In genomic region chr7:139451638-139452037, GRCh38 we compare ENCODE assay signal across 24 cellular contexts. TPM values are rescaled to one million over a fixed set of nuclear protein-coding genes. Genes with fewer than 3 reads are reported as not detected.
DNase-seq lines count a peak whose midpoint lies in the region; ATAC-seq, FAIRE-seq and TF ChIP-seq lines count a peak whose summit lies in the region.
"Had no signal": no experiment of that assay in that cellular context is flagged by ENCODE, and none has a peak within 500 bp of the region (broad histone marks: within the 10 kb centered on the region; RNA-seq: fewer than 3 reads in every experiment).

No MANE protein-coding gene starts in this region.

- no peaks in the 10 kb centered on the region for H3K27me3 ChIP-seq in breast epithelium
- H3K27me3 ChIP-seq in aorta (ENCODE audit: control insufficient read depth in 1 of 2, insufficient read depth in 2 of 2, low read length in 1 of 2) = no peaks in the 10 kb centered on the region
- H3K27me3 ChIP-seq: right atrium auricular region, stomach had no signal

- H3K4me1 ChIP-seq in breast epithelium = no peaks in the 10 kb centered on the region
- H3K4me1 ChIP-seq in aorta (ENCODE audit: control insufficient read depth in 1 of 2, insufficient read depth in 2 of 2, low read length in 2 of 2) = no peaks in the 10 kb centered on the region
- H3K4me1 ChIP-seq: right atrium auricular region had no signal

- FAIRE-seq in HTR-8/SVneo (lab: Jason Lieb, UNC) = no peak
- FAIRE-seq: HepG2 had no signal

- H3K4me1 Mint-ChIP-seq in MCF 10A (ENCODE audit: insufficient read depth, unreplicated experiment) = peaks cover 2% of the 10 kb centered on the region
- H3K4me1 Mint-ChIP-seq: CD4-positive, CD25-positive, alpha-beta regulatory T cell had no signal

- H3K36me3 ChIP-seq in breast epithelium (no peaks in the 10 kb centered on the region), aorta (ENCODE audit: control insufficient read depth in 1 of 2, insufficient read depth in 2 of 2, low read length in 1 of 2) (no peaks in the 10 kb centered on the region)
- H3K36me3 ChIP-seq: right atrium auricular region, stomach had no signal

- CTCF ChIA-PET in MCF 10A (lab: Yijun Ruan, JAX) = no interaction called here

- no peak for TF ChIP-seq POLR2A in breast epithelium (IDR thresholded peaks at IDR 0.05)

- no peak overlapping the region for H3K4me3 Mint-ChIP-seq in MCF 10A (ENCODE audit: unreplicated experiment)
- H3K4me3 Mint-ChIP-seq: CD4-positive, CD25-positive, alpha-beta regulatory T cell; effector memory CD8-positive, alpha-beta T cell had no signal

- intact Hi-C loops in MCF 10A (cut with micrococcal nuclease) = no loop called here
- intact Hi-C loops in breast epithelium (cut with DNase I; ENCODE audit: low total_unique reads) = no loop called here
- intact Hi-C loops in aorta (cut with DNase I) = no loop called here

- POLR2A ChIA-PET in MCF 10A (lab: Yijun Ruan, JAX) = no interaction called here

- no peak overlapping the region for H3K27ac ChIP-seq in breast epithelium
- H3K27ac ChIP-seq in aorta (ENCODE audit: low read depth in 1 of 2, low read length in 2 of 2) = no peak overlapping the region
- H3K27ac ChIP-seq: right atrium auricular region, SK-N-MC, stomach had no signal

- H3K27ac Mint-ChIP-seq in MCF 10A (ENCODE audit: low read depth, unreplicated experiment) = no peak overlapping the region
- H3K27ac Mint-ChIP-seq: CD4-positive, CD25-positive, alpha-beta regulatory T cell; effector memory CD8-positive, alpha-beta T cell had no signal

- no TSS peak for BruUV-seq in MCF 10A (replicated peaks; lab: Mats Ljungman, UMichigan)

- ATAC-seq in aorta (ENCODE audit: low FRiP score) (peak; percentile 48), GM19324 (IDR thresholded peaks at IDR 0.05; ENCODE audit: low FRiP score, unreplicated experiment) (no peak)
- ATAC-seq: effector memory CD8-positive, alpha-beta T cell; HepG2; left colon had no signal

- DNase-seq in MCF 10A (ENCODE audit: unreplicated experiment) = peak; percentile 67
- DNase-seq in breast epithelium (ENCODE audit: low spot score in 2 of 2) = no peak
- DNase-seq in RPMI7951 (ENCODE audit: low read depth) = peak; percentile 56
- DNase-seq in dermis blood vessel endothelial cell = peak; percentile 69
- DNase-seq in aorta = peak in 1 of 2 donors; percentile 73
- no peak for DNase-seq in HTR-8/SVneo (ENCODE audit: insufficient read length, low spot score)
- DNase-seq in activated CD4-positive, CD25-positive, alpha-beta regulatory T cell treated with anti-CD3 and anti-CD28 coated beads, Interleukin-2, amount 50 U/mL, for 72 hours = no peak
- DNase-seq: ACHN; activated CD4-positive, alpha-beta T cell treated with anti-CD3 and anti-CD28 coated beads, Interleukin-2, amount 50 U/mL, for 48 hours; activated naive CD4-positive, alpha-beta T cell treated with anti-CD3 and anti-CD28 coated beads, Interleukin-2, amount 50 U/mL, for 16 hours; activated T-cell treated with anti-CD3 and anti-CD28 coated beads, Interleukin-2, amount 50 U/mL, for 1 hour; CD4-positive, CD25-positive, alpha-beta regulatory T cell; effector memory CD8-positive, alpha-beta T cell; left colon; NCI-H1048; NCI-H2081 treated with DMSO at 0.1 percent for 48 hours; NCI-H524 treated with DMSO at 0.1 percent for 48 hours; stomach had no signal

- 55 to 56% methylated on average over 6 of the region's 6 CpGs for WGBS in aorta, 2 donors

- H3K27me3 Mint-ChIP-seq in MCF 10A (ENCODE audit: insufficient read depth, unreplicated experiment) = no peaks in the 10 kb centered on the region
- H3K27me3 Mint-ChIP-seq: CD4-positive, CD25-positive, alpha-beta regulatory T cell; effector memory CD8-positive, alpha-beta T cell had no signal

- H3K4me3 ChIP-seq in breast epithelium (no peak overlapping the region), aorta (ENCODE audit: low read length in 2 of 2) (no peak overlapping the region)
- H3K4me3 ChIP-seq: right atrium auricular region, SK-N-MC, stomach had no signal

- no peaks in the 10 kb centered on the region for H3K36me3 Mint-ChIP-seq in MCF 10A (ENCODE audit: insufficient read depth, unreplicated experiment)
- H3K36me3 Mint-ChIP-seq: CD4-positive, CD25-positive, alpha-beta regulatory T cell had no signal

- no peak for TF ChIP-seq CTCF in MCF 10A (IDR thresholded peaks at IDR 0.05; ENCODE audit: unreplicated experiment)
- TF ChIP-seq CTCF in breast epithelium (IDR thresholded peaks at IDR 0.05) = no peak

- H3K9me3 ChIP-seq in breast epithelium (no peaks in the 10 kb centered on the region), aorta (ENCODE audit: control insufficient read depth, low read length) (no peaks in the 10 kb centered on the region)
- H3K9me3 ChIP-seq: right atrium auricular region, stomach had no signal

- H3K9me3 Mint-ChIP-seq in MCF 10A (ENCODE audit: unreplicated experiment) = no peaks in the 10 kb centered on the region
- H3K9me3 Mint-ChIP-seq: effector memory CD8-positive, alpha-beta T cell had no signal

RNA-seq across cellular contexts. Expression of gene KLRG2, which starts 31.8 kb away (rescaled TPM):
- total RNA-seq in MCF 10A (2022) (0.19 TPM in 1 of 2 replicates, not detected in the other), breast epithelium (1 to 10 TPM in 1 of 3 donors, under 1 TPM in 2; 0.33 to 1.3 (median 0.48) TPM), dermis blood vessel endothelial cell (0.09 and 0.34 TPM in 2 replicates), aorta (not detected)
- total RNA-seq in RPMI7951 (2014; rRNA removed; shearing (Covaris generic)) = not detected in 2 replicates
- polyA plus RNA-seq in aorta = not detected
- total RNA-seq: CD4-positive, CD25-positive, alpha-beta regulatory T cell; HepG2; mononuclear cell; right atrium auricular region; urinary bladder had no signal
- polyA plus RNA-seq: CD4-positive, CD25-positive, alpha-beta regulatory T cell; HepG2 had no signal

Comparison
In these comparisons a context has a peak if more than half of its experiments do, and no peak if none do; other contexts are left out.
1. DNase-seq: peak in MCF 10A (single experiment), RPMI7951 (single experiment) and dermis blood vessel endothelial cell (single experiment); none in breast epithelium (0 of 2), HTR-8/SVneo (single experiment) and activated CD4-positive, CD25-positive, alpha-beta regulatory T cell treated with anti-CD3 and anti-CD28 coated beads, Interleukin-2, amount 50 U/mL, for 72 hours (single experiment).